Comparison of ENCODE assay signal across 18 cellular contexts in genomic region chr3:83248454-83248853, GRCh38.
"Had no signal": no experiment of that assay in that cellular context is flagged by ENCODE, and none has a peak within 500 bp of the region (broad histone marks: within the 10 kb centered on the region; RNA-seq: fewer than 3 reads in every experiment).

No MANE protein-coding gene starts in this region.

- H3K4me1 Mint-ChIP-seq: activated naive CD8-positive, alpha-beta T cell treated with anti-CD3 and anti-CD28 coated beads, Interleukin-2, amount 10 ng/mL, durations not matched to agents 7 days and 5 days; brain; central memory CD8-positive, alpha-beta T cell; naive thymus-derived CD8-positive, alpha-beta T cell; stimulated activated naive B cell treated with anti-CD40 and anti-IgM and Interleukin-4, amounts not matched to agents 10 μg/mL and 1 μg/mL and 100 μg/mL, for 72 hours had no signal

- DNase-seq: activated CD4-positive, alpha-beta T cell treated with anti-CD3 and anti-CD28 coated beads, Interleukin-2, amount 50 U/mL, for 1 hour; activated CD4-positive, CD25-positive, alpha-beta regulatory T cell; activated naive CD4-positive, alpha-beta T cell; activated naive CD8-positive, alpha-beta T cell treated with anti-CD3 and anti-CD28 coated beads, Interleukin-2, amount 10 ng/mL, durations not matched to agents 7 days and 5 days; activated T-cell treated with anti-CD3 and anti-CD28 coated beads for 4 hours; cortex of kidney; effector CD4-positive, alpha-beta T cell; esophagus squamous epithelium; glutamatergic neuron; kidney glomerular epithelial cell; mesenchymal stem cell; naive thymus-derived CD8-positive, alpha-beta T cell; stimulated activated CD4-positive, alpha-beta T cell treated with anti-CD3 and anti-CD28 coated beads, Interleukin-4, amount 100 ng/mL, for 1 hour; stimulated activated naive B cell treated with anti-CD40 and anti-IgM and Interleukin-4, amounts not matched to agents 10 μg/mL and 1 μg/mL and 100 μg/mL, for 72 hours; tibial artery had no signal

- H3K9me3 ChIP-seq: esophagus squamous epithelium, tibial artery had no signal

- H3K27ac Mint-ChIP-seq: activated naive CD8-positive, alpha-beta T cell treated with anti-CD3 and anti-CD28 coated beads, Interleukin-2, amount 10 ng/mL, durations not matched to agents 7 days and 5 days; brain; naive thymus-derived CD8-positive, alpha-beta T cell; stimulated activated naive B cell treated with anti-CD40 and anti-IgM and Interleukin-4, amounts not matched to agents 10 μg/mL and 1 μg/mL and 100 μg/mL, for 72 hours had no signal

- H3K36me3 ChIP-seq: esophagus squamous epithelium, tibial artery had no signal

- H3K27me3 ChIP-seq: esophagus squamous epithelium, tibial artery had no signal

- ATAC-seq: naive thymus-derived CD8-positive, alpha-beta T cell; stimulated activated naive B cell treated with anti-CD40 and anti-IgM and Interleukin-4, amounts not matched to agents 10 μg/mL and 1 μg/mL and 100 μg/mL, for 72 hours had no signal

- H3K4me1 ChIP-seq: esophagus squamous epithelium, tibial artery had no signal

- H3K27ac ChIP-seq: esophagus squamous epithelium, tibial artery had no signal

- H3K4me3 Mint-ChIP-seq: activated naive CD8-positive, alpha-beta T cell treated with anti-CD3 and anti-CD28 coated beads, Interleukin-2, amount 10 ng/mL, durations not matched to agents 7 days and 5 days; brain; central memory CD8-positive, alpha-beta T cell; naive thymus-derived CD8-positive, alpha-beta T cell; stimulated activated naive B cell treated with anti-CD40 and anti-IgM and Interleukin-4, amounts not matched to agents 10 μg/mL and 1 μg/mL and 100 μg/mL, for 72 hours had no signal

- H3K4me3 ChIP-seq: esophagus squamous epithelium, tibial artery had no signal

- FAIRE-seq: urothelium cell line had no signal

- H3K27me3 Mint-ChIP-seq: activated naive CD8-positive, alpha-beta T cell treated with anti-CD3 and anti-CD28 coated beads, Interleukin-2, amount 10 ng/mL, durations not matched to agents 7 days and 5 days; central memory CD8-positive, alpha-beta T cell; naive thymus-derived CD8-positive, alpha-beta T cell; stimulated activated naive B cell treated with anti-CD40 and anti-IgM and Interleukin-4, amounts not matched to agents 10 μg/mL and 1 μg/mL and 100 μg/mL, for 72 hours had no signal

- H3K36me3 Mint-ChIP-seq: brain; naive thymus-derived CD8-positive, alpha-beta T cell; stimulated activated naive B cell treated with anti-CD40 and anti-IgM and Interleukin-4, amounts not matched to agents 10 μg/mL and 1 μg/mL and 100 μg/mL, for 72 hours had no signal
